Comparison of ENCODE assay signal across 1 cellular context in the genomic region with DNA sequence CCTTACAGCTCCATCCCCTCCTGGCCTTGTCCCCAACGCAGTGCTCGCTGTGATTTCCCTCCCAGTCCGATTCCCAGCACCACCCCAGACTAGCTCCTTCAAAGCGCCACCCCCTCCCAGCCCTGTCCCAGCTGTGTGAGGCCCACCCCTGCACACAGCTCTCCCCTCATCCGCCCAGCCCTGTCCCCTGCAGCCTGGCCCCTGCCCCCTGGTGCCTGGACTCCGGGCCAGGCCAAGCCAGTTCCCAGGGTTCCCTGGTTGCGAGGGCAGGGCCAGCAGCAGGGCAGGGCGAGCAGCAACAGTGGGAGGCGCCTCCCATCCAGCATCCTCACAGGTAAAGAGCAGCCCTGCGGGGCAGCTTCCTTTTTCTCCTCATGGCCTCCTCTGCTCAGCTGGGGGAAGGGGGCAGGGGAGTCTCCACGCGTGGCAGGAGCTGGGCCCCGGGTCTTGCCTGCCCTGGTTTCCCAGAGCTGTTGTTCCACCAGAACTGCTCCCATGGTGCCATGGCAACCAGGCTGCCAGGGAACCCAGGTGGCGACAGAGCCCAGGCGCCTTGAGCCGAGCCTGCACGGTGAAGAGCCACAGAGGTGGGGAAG.
TF ChIP-seq lines count a peak whose summit lies in the region.

No MANE protein-coding gene starts in this region.

TF ChIP-seq in K562, 482 proteins besides CTCF, POLR2A, EP300 and RAD21:
- TF ChIP-seq, protein P1, sequence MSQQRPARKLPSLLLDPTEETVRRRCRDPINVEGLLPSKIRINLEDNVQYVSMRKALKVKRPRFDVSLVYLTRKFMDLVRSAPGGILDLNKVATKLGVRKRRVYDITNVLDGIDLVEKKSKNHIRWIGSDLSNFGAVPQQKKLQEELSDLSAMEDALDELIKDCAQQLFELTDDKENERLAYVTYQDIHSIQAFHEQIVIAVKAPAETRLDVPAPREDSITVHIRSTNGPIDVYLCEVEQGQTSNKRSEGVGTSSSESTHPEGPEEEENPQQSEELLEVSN (IDR thresholded peaks at IDR 0.05; ENCODE audit: borderline replicate concordance in 1 of 2, extremely low read depth in 1 of 2, insufficient read depth in 1 of 2, insufficient read length in 1 of 2, low read depth in 1 of 2, low read length in 1 of 2, poor library complexity in 1 of 2, severe bottlenecking in 1 of 2), result no peak
- peak; percentile 78 to 80 for TF ChIP-seq KDM1A (IDR thresholded peaks at IDR 0.05)
- peak; percentile 53; the same call in 1 of the 2 replicates for TF ChIP-seq RBFOX2 (IDR thresholded peaks at IDR 0.05; ENCODE audit: low read depth, low read length)
- no peak for TF ChIP-seq PML (IDR thresholded peaks at IDR 0.05; ENCODE audit: low read length)
- TF ChIP-seq RFX1 (IDR thresholded peaks at IDR 0.05), result peak; percentile 69
- TF ChIP-seq EZH2 (IDR thresholded peaks at IDR 0.05; ENCODE audit: borderline replicate concordance, low read depth, low read length), result no peak
- peak in 1 of 2 experiments; percentile 10; a peak in 1 of 4 replicates for TF ChIP-seq HDAC1 (IDR thresholded peaks at IDR 0.05)
- peak; percentile 39; the same call in 1 of the 2 replicates for TF ChIP-seq CTBP1 (IDR thresholded peaks at IDR 0.05; ENCODE audit: borderline replicate concordance)
- TF ChIP-seq PHF21A (IDR thresholded peaks at IDR 0.05; ENCODE audit: borderline replicate concordance, low read depth), result peak; percentile 96
- no peak for TF ChIP-seq ZKSCAN1 (IDR thresholded peaks at IDR 0.05; ENCODE audit: low read depth, low read length)
- TF ChIP-seq BRD9 (IDR thresholded peaks at IDR 0.05; ENCODE audit: low read depth, partially characterized antibody), result no peak
- TF ChIP-seq TBL1XR1 (IDR thresholded peaks at IDR 0.05; ENCODE audit: low read length in 2 of 2), result no peak
TF ChIP-seq in K562: peak in this region for 6.
